12 cellular contexts compared by ENCODE assay signal in genomic region chr7:130886438-130887135, GRCh38.
DNase-seq lines count a peak whose midpoint lies in the region; ATAC-seq and TF ChIP-seq lines count a peak whose summit lies in the region.
"Had no signal": no experiment of that assay in that cellular context is flagged by ENCODE, and none has a peak within 500 bp of the region (broad histone marks: within the 10 kb centered on the region; RNA-seq: fewer than 3 reads in every experiment).

No MANE protein-coding gene starts in this region.

- intact Hi-C loops in breast epithelium (cut with DNase I; ENCODE audit: low total_unique reads): no loop called here
- intact Hi-C loops in lower lobe of right lung (cut with DNase I): no loop called here
- intact Hi-C loops in transverse colon (cut with DNase I; ENCODE audit: low total_unique reads): no loop called here

- H3K36me3 Mint-ChIP-seq in activated naive CD4-positive, alpha-beta T cell treated with anti-CD3 and anti-CD28 coated beads, Interleukin-2, amount 10 ng/mL, durations not matched to agents 7 days and 5 days: peaks cover 64% of the 10 kb centered on the region

- H3K4me3 ChIP-seq in breast epithelium: no peak overlapping the region
- H3K4me3 ChIP-seq in lower lobe of right lung: no peak overlapping the region
- no peak overlapping the region for H3K4me3 ChIP-seq in transverse colon
- H3K4me3 ChIP-seq: BLaER1 had no signal

- DNase-seq in activated naive CD4-positive, alpha-beta T cell treated with anti-CD3 and anti-CD28 coated beads, Interleukin-2, amount 10 ng/mL, durations not matched to agents 7 days and 5 days: no peak
- no peak for DNase-seq in activated naive CD4-positive, alpha-beta T cell treated with anti-CD3 and anti-CD28 coated beads, Interleukin-2, amount 50 U/mL, for 16 hours
- DNase-seq in breast epithelium (ENCODE audit: low spot score in 2 of 2) (no peak), lower lobe of right lung (peak; percentile 57), transverse colon (no peak), NCI-H187 treated with DMSO at 0.1 percent for 48 hours (lab: John Stamatoyannopoulos, UW) (no peak), globus pallidus (ENCODE audit: low spot score) (no peak), cerebellum (ENCODE audit: low spot score) (no peak)
- DNase-seq: activated gamma-delta T cell treated with Interleukin-2 at 50 U/mL for 16 hours, erythroblast, NCI-H526 treated with DMSO at 0.1 percent for 48 hours had no signal

- H3K27me3 Mint-ChIP-seq in activated naive CD4-positive, alpha-beta T cell treated with anti-CD3 and anti-CD28 coated beads, Interleukin-2, amount 10 ng/mL, durations not matched to agents 7 days and 5 days: no peaks in the 10 kb centered on the region

- no peak for TF ChIP-seq POLR2A in breast epithelium (IDR thresholded peaks at IDR 0.05)
- TF ChIP-seq POLR2A in transverse colon (IDR thresholded peaks at IDR 0.05): no peak

- 74 to 83% methylated on average over 5 to 10 of the region's 10 CpGs for WGBS in transverse colon (ENCODE audit: low coverage in 1 of 2), 2 donors

- no peaks in the 10 kb centered on the region for H3K36me3 ChIP-seq in breast epithelium
- peaks cover 90% of the 10 kb centered on the region for H3K36me3 ChIP-seq in lower lobe of right lung
- H3K36me3 ChIP-seq in transverse colon: peaks cover 0 to 40% (median 9%) of the 10 kb centered on the region in 4 donors

- no peak for TF ChIP-seq EP300 in transverse colon (IDR thresholded peaks at IDR 0.05; ENCODE audit: low read depth)

- H3K27ac Mint-ChIP-seq in activated naive CD4-positive, alpha-beta T cell treated with anti-CD3 and anti-CD28 coated beads, Interleukin-2, amount 10 ng/mL, durations not matched to agents 7 days and 5 days: peak overlapping the region; percentile 67

- H3K9me3 Mint-ChIP-seq in activated naive CD4-positive, alpha-beta T cell treated with anti-CD3 and anti-CD28 coated beads, Interleukin-2, amount 10 ng/mL, durations not matched to agents 7 days and 5 days: no peaks in the 10 kb centered on the region

- CTCF ChIA-PET in activated naive CD4-positive, alpha-beta T cell treated with anti-CD3 and anti-CD28 coated beads, Interleukin-2, amount 10 ng/mL, durations not matched to agents 7 days and 5 days (lab: Charles Lee): interaction anchor here (2.2 to 3.3 kb wide), 2 partner anchors 9 to 154 kb away, joined by 9 to 19 read pairs; no protein-coding TSS in a partner anchor

- H3K27me3 ChIP-seq in breast epithelium (no peaks in the 10 kb centered on the region), lower lobe of right lung (ENCODE audit: low read depth) (no peaks in the 10 kb centered on the region), transverse colon (no peaks in the 10 kb centered on the region)
- H3K27me3 ChIP-seq: BLaER1 had no signal

- H3K4me3 Mint-ChIP-seq in activated naive CD4-positive, alpha-beta T cell treated with anti-CD3 and anti-CD28 coated beads, Interleukin-2, amount 10 ng/mL, durations not matched to agents 7 days and 5 days: no peak overlapping the region

- H3K9me3 ChIP-seq in breast epithelium: no peaks in the 10 kb centered on the region
- no peaks in the 10 kb centered on the region for H3K9me3 ChIP-seq in lower lobe of right lung
- H3K9me3 ChIP-seq in transverse colon: no peaks in the 10 kb centered on the region
- H3K9me3 ChIP-seq: BLaER1 had no signal

- TF ChIP-seq CTCF in breast epithelium (IDR thresholded peaks at IDR 0.05) (no peak), lower lobe of right lung (IDR thresholded peaks at IDR 0.05) (no peak), transverse colon (IDR thresholded peaks at IDR 0.05) (no peak)

- H3K27ac ChIP-seq in breast epithelium: peak overlapping the region; percentile 71 to 93
- H3K27ac ChIP-seq in lower lobe of right lung: peak overlapping the region; percentile 64
- H3K27ac ChIP-seq in transverse colon: peak overlapping the region; percentile 6 to 50 (median 38)
- H3K27ac ChIP-seq: BLaER1 had no signal

- H3K4me1 Mint-ChIP-seq in activated naive CD4-positive, alpha-beta T cell treated with anti-CD3 and anti-CD28 coated beads, Interleukin-2, amount 10 ng/mL, durations not matched to agents 7 days and 5 days: peaks cover 25% of the 10 kb centered on the region

- in situ Hi-C loops in transverse colon (cut with MboI; ENCODE audit: low pct_ligation_motif_present in 1 of 4, low pct_unique_long_range_greater_than_20kb in 1 of 4, low sequenced_read_pairs in 3 of 4): loop anchor here in 2 of 4 donors (25.0 kb wide), 3 partner anchors 151 to 526 kb away; no protein-coding TSS in a partner anchor

- peaks cover under 1 to 4% of the 10 kb centered on the region in 2 donors for H3K4me1 ChIP-seq in breast epithelium
- peaks cover 87% of the 10 kb centered on the region for H3K4me1 ChIP-seq in lower lobe of right lung
- peaks cover 18 to 67% (median 63%) of the 10 kb centered on the region in 4 donors for H3K4me1 ChIP-seq in transverse colon

- peak in 1 of 2 donors; percentile 31 for ATAC-seq in lower lobe of right lung
